Comparison of ENCODE assay signal across 24 cellular contexts in genomic region chr6:7556394-7557106, GRCh38.
"Had no signal": no experiment of that assay in that cellular context is flagged by ENCODE, and none has a peak within 500 bp of the region (broad histone marks: within the 10 kb centered on the region; RNA-seq: fewer than 3 reads in every experiment).

No MANE protein-coding gene starts in this region.

- H3K9me3 Mint-ChIP-seq: central memory CD8-positive, alpha-beta T cell; effector memory CD8-positive, alpha-beta T cell; memory B cell; natural killer cell; stimulated activated memory B cell treated with anti-CD40 and anti-IgM and Interleukin-4, amounts not matched to agents 10 μg/mL and 1 μg/mL and 100 μg/mL, for 72 hours had no signal

- H3K27ac ChIP-seq: coronary artery, gastrocnemius medialis, hepatocyte, lower lobe of right lung, pancreas, sigmoid colon, spleen, testis, tibial artery, upper lobe of left lung had no signal

- H3K9me3 ChIP-seq: gastrocnemius medialis, lower lobe of right lung, pancreas, sigmoid colon, spleen, testis, tibial artery, upper lobe of left lung had no signal

- H3K36me3 ChIP-seq: gastrocnemius medialis, lower lobe of right lung, sigmoid colon, upper lobe of left lung had no signal

- H3K36me3 Mint-ChIP-seq: memory B cell; natural killer cell; stimulated activated memory B cell treated with anti-CD40 and anti-IgM and Interleukin-4, amounts not matched to agents 10 μg/mL and 1 μg/mL and 100 μg/mL, for 72 hours had no signal

- H3K4me1 ChIP-seq: gastrocnemius medialis, lower lobe of right lung, sigmoid colon, spleen, testis, tibial artery, upper lobe of left lung had no signal

- DNase-seq: effector memory CD8-positive, alpha-beta T cell; foreskin fibroblast; gastrocnemius medialis; head of caudate nucleus; kidney glomerular epithelial cell; left colon; left ventricle myocardium superior; lower lobe of right lung; natural killer cell; pancreas; sigmoid colon; spleen; stimulated activated CD4-positive, alpha-beta T cell treated with anti-CD3 and anti-CD28 coated beads, Interleukin-4, amount 100 ng/mL, for 4 hours; stimulated activated naive CD8-positive, alpha-beta T cell treated with anti-CD3 and anti-CD28 coated beads, Interleukin-15, Interleukin-2, amounts not matched to agents 100 U/mL and 50 U/mL, for 24 hours; substantia nigra; testis; tibial artery; upper lobe of left lung had no signal

- H3K4me3 Mint-ChIP-seq: central memory CD8-positive, alpha-beta T cell; effector memory CD8-positive, alpha-beta T cell; memory B cell; natural killer cell; stimulated activated memory B cell treated with anti-CD40 and anti-IgM and Interleukin-4, amounts not matched to agents 10 μg/mL and 1 μg/mL and 100 μg/mL, for 72 hours had no signal

- H3K4me3 ChIP-seq: coronary artery, gastrocnemius medialis, hepatocyte, lower lobe of right lung, pancreas, sigmoid colon, spleen, testis, tibial artery, upper lobe of left lung had no signal

- H3K4me1 Mint-ChIP-seq: central memory CD8-positive, alpha-beta T cell; memory B cell; natural killer cell; stimulated activated memory B cell treated with anti-CD40 and anti-IgM and Interleukin-4, amounts not matched to agents 10 μg/mL and 1 μg/mL and 100 μg/mL, for 72 hours had no signal

- H3K27me3 ChIP-seq: hepatocyte, pancreas, testis, upper lobe of left lung had no signal

- ATAC-seq: effector memory CD8-positive, alpha-beta T cell; esophagus mucosa; gastrocnemius medialis; left colon; lower lobe of right lung; natural killer cell; pancreas; stimulated activated memory B cell treated with anti-CD40 and anti-IgM and Interleukin-4, amounts not matched to agents 10 μg/mL and 1 μg/mL and 100 μg/mL, for 72 hours; stimulated activated naive CD8-positive, alpha-beta T cell treated with anti-CD3 and anti-CD28 coated beads, Interleukin-15, Interleukin-2, amounts not matched to agents 100 U/mL and 50 U/mL, for 24 hours had no signal

- H3K27ac Mint-ChIP-seq: effector memory CD8-positive, alpha-beta T cell; memory B cell; natural killer cell; stimulated activated memory B cell treated with anti-CD40 and anti-IgM and Interleukin-4, amounts not matched to agents 10 μg/mL and 1 μg/mL and 100 μg/mL, for 72 hours had no signal
